8 cellular contexts compared by ENCODE assay signal in genomic region chr2:172084734-172085459, GRCh38. TPM values are rescaled to one million over a fixed set of nuclear protein-coding genes. Genes with fewer than 3 reads are reported as not detected.
DNase-seq lines count a peak whose midpoint lies in the region; ATAC-seq and TF ChIP-seq lines count a peak whose summit lies in the region.

No MANE protein-coding gene starts in this region.

- H3K9me1 ChIP-seq in IMR-90 (ENCODE audit: insufficient read depth, low read length) = no peaks in the 10 kb centered on the region

- H2AK9ac ChIP-seq in IMR-90 (replicated peaks; ENCODE audit: low read depth, low read length, poor library complexity) = peak overlapping the region; percentile 7

- H4K8ac ChIP-seq in IMR-90 (ENCODE audit: low read depth in 2 of 2, low read length in 2 of 2) = no peak overlapping the region; a peak in 1 of 4 replicates

- H3K27ac ChIP-seq in IMR-90 (ENCODE audit: insufficient read depth, low read length) (peak overlapping the region; percentile 3; the same call in 1 of the 2 replicates), PC-9 (no peak overlapping the region), parathyroid adenoma (no peak overlapping the region)

- H3K4me1 ChIP-seq in IMR-90 (ENCODE audit: control insufficient read depth, insufficient read depth, low read length) (no peaks in the 10 kb centered on the region; the same call in 1 of the 2 replicates), PC-9 (replicated peaks; ENCODE audit: insufficient read depth) (0 out of 2 replicates have a peak, but pooled peaks cover 4% of the 10 kb centered on the region), parathyroid adenoma (no peaks in the 10 kb centered on the region)

- no peak overlapping the region for H2BK15ac ChIP-seq in IMR-90 (ENCODE audit: low read depth, low read length)

- POLR2A ChIA-PET in IMR-90 (lab: Charles Lee; ENCODE audit: unreplicated experiment) (interaction anchor here (0.5 kb wide), 2 partner anchors 12 to 39 kb away, joined by 3 to 11 read pairs; no protein-coding TSS in a partner anchor), PC-9 (lab: Charles Lee; ENCODE audit: unreplicated experiment) (no interaction called here)

- TF ChIP-seq CTCF in IMR-90 (conservative IDR thresholded peaks at IDR 0.05; ENCODE audit: low read depth, low read length) = no peak
- no peak for TF ChIP-seq CTCF in PC-9 (conservative IDR thresholded peaks at IDR 0.05)
- no peak for TF ChIP-seq CTCF in parathyroid adenoma (IDR thresholded peaks at IDR 0.05)

- no peak overlapping the region for H3K18ac ChIP-seq in IMR-90 (ENCODE audit: low read depth, low read length)

- no peak overlapping the region for H2BK120ac ChIP-seq in IMR-90 (ENCODE audit: low read depth, low read length)

- BruUV-seq in IMR-90 (replicated peaks; lab: Mats Ljungman, UMichigan) (no TSS peak), PC-9 (replicated peaks; lab: Mats Ljungman, UMichigan) (no TSS peak)

- no peak overlapping the region for H3K23ac ChIP-seq in IMR-90 (ENCODE audit: low read depth, low read length)

- in situ Hi-C loops in IMR-90 (cut with MboI; ENCODE audit: low sequenced_read_pairs) = no loop called here

- no peak overlapping the region; the same call in 1 of the 2 replicates for H3K4ac ChIP-seq in IMR-90 (ENCODE audit: low read depth, low read length)

- H3K79me1 ChIP-seq in IMR-90 (ENCODE audit: low read depth in 1 of 2, low read length in 2 of 2) = no peaks in the 10 kb centered on the region

- intact Hi-C loops in IMR-90 (cut with micrococcal nuclease) = loop anchor here (5.0 kb wide), 2 partner anchors 48 to 88 kb away; partner anchors contain the start of gene METAP1D
- intact Hi-C loops in PC-9 (cut with micrococcal nuclease; ENCODE audit: unreplicated experiment) = no loop called here
- intact Hi-C loops in left cardiac atrium (cut with DNase I) = no loop called here

- H4K20me1 ChIP-seq in IMR-90 (ENCODE audit: insufficient read depth, low read length) (0 out of 2 replicates have a peak, but pooled peaks cover 5% of the 10 kb centered on the region), PC-9 (ENCODE audit: insufficient read depth) (no peaks in the 10 kb centered on the region)

- H3F3A ChIP-seq in PC-9 (ENCODE audit: insufficient read depth, low read depth) = peaks cover 10% of the 10 kb centered on the region; the same call in 1 of the 2 replicates

- peaks cover 85% of the 10 kb centered on the region for H3K27me3 ChIP-seq in IMR-90 (ENCODE audit: control insufficient read depth, insufficient read depth, low read length)
- H3K27me3 ChIP-seq in PC-9 (ENCODE audit: insufficient read depth, low read depth) = no peaks in the 10 kb centered on the region
- H3K27me3 ChIP-seq in parathyroid adenoma (ENCODE audit: control insufficient read depth, insufficient read depth, low read length) = peaks cover 38% of the 10 kb centered on the region

- peak; percentile 81 for TF ChIP-seq POLR2A in IMR-90 (IDR thresholded peaks at IDR 0.05; ENCODE audit: low read depth, low read length)

- H2AFZ ChIP-seq in IMR-90 (replicated peaks; ENCODE audit: low read length, poor library complexity) = peak overlapping the region; percentile 89
- peak overlapping the region; percentile 49 for H2AFZ ChIP-seq in PC-9
- H2AFZ ChIP-seq in parathyroid adenoma = peak overlapping the region; percentile 30

- no peak overlapping the region for H2AK5ac ChIP-seq in IMR-90 (ENCODE audit: low read depth, low read length)

- H3K4me2 ChIP-seq in IMR-90 (ENCODE audit: low read depth, low read length) (peak overlapping the region; percentile 73), PC-9 (peak overlapping the region; percentile 49), parathyroid adenoma (ENCODE audit: low read length) (peak overlapping the region; percentile 44)

- H3K36me3 ChIP-seq in IMR-90 (ENCODE audit: control insufficient read depth, insufficient read depth, low read length) (no peaks in the 10 kb centered on the region), PC-9 (ENCODE audit: low read depth) (no peaks in the 10 kb centered on the region), parathyroid adenoma (ENCODE audit: control insufficient read depth, insufficient read depth, low read length) (no peaks in the 10 kb centered on the region)

- H3K9ac ChIP-seq in IMR-90 (ENCODE audit: low read depth, low read length) = peak overlapping the region; percentile 39
- no peak overlapping the region for H3K9ac ChIP-seq in parathyroid adenoma

- WGBS in IMR-90 (ENCODE audit: extremely low coverage in 2 of 2, insufficient read length in 1 of 2), 2 experiments = 1% methylated on average over 36 of the region's 74 CpGs; no CpG with 5 or more reads in 1 of the 2 experiments

- H3K79me2 ChIP-seq in PC-9 (ENCODE audit: low read depth) (no peaks in the 10 kb centered on the region), parathyroid adenoma (no peaks in the 10 kb centered on the region)

- H3K14ac ChIP-seq in IMR-90 (replicated peaks; ENCODE audit: low read depth, low read length) = no peak overlapping the region

- no peak overlapping the region for H3K56ac ChIP-seq in IMR-90 (ENCODE audit: extremely low read depth, insufficient read depth, low read length)

- CTCF ChIA-PET in IMR-90 (lab: Yijun Ruan, JAX) (interaction anchor here (0.7 kb wide), 1 partner anchor 42 kb away, joined by 3 read pairs; no protein-coding TSS in a partner anchor), PC-9 (lab: Charles Lee) (no interaction called here)

- H3K9me2 ChIP-seq in PC-9 (ENCODE audit: insufficient read depth) = no peaks in the 10 kb centered on the region

- H3K9me3 ChIP-seq in IMR-90 (ENCODE audit: control insufficient read depth, insufficient read depth, low read length) = peaks cover 16% of the 10 kb centered on the region
- peaks cover 5% of the 10 kb centered on the region; the same call in 1 of the 2 replicates for H3K9me3 ChIP-seq in PC-9 (ENCODE audit: insufficient read depth, low read depth)
- H3K9me3 ChIP-seq in parathyroid adenoma (ENCODE audit: control insufficient read depth, low read length) = peaks cover 3% of the 10 kb centered on the region

- ATAC-seq in GM21737 (IDR thresholded peaks at IDR 0.05; ENCODE audit: unreplicated experiment) (peak; percentile 76), IMR-90 (ENCODE audit: low read depth) (peak; percentile 94), left cardiac atrium (peak; percentile 86 to 96)

- peak; percentile 70 for DNase-seq in activated CD4-positive, alpha-beta T cell treated with anti-CD3 and anti-CD28 coated beads for 48 hours
- DNase-seq in activated CD4-positive, alpha-beta T cell treated with anti-CD3 and anti-CD28 coated beads, Interleukin-2, amount 50 U/mL, for 4 hours = no peak
- DNase-seq in IMR-90 (peak; percentile 96), PC-9 (peak; percentile 70 to 71), amniotic epithelial cell (ENCODE audit: low read depth) (peak; percentile 89), left cardiac atrium (peak; percentile 82)

- no peak overlapping the region for H2BK5ac ChIP-seq in IMR-90 (ENCODE audit: low read depth, low read length, poor library complexity, severe bottlenecking)

- dilution Hi-C loops in IMR-90 (cut with HindIII; ENCODE audit: low sequenced_read_pairs, unreplicated experiment) = no loop called here

- no peak overlapping the region for H2BK20ac ChIP-seq in IMR-90 (ENCODE audit: low read depth, low read length)

- no peak overlapping the region for H4K91ac ChIP-seq in IMR-90 (ENCODE audit: insufficient read depth, low read depth, low read length)

- H4K5ac ChIP-seq in IMR-90 (ENCODE audit: low read depth, low read length) = no peak overlapping the region

- TF ChIP-seq RAD21 in IMR-90 (IDR thresholded peaks at IDR 0.05; ENCODE audit: low read length) = no peak

- H3K4me3 ChIP-seq in IMR-90 (ENCODE audit: insufficient read depth, low read depth, low read length) = peak overlapping the region; percentile 56
- peak overlapping the region; percentile 37; the same call in 1 of the 2 replicates for H3K4me3 ChIP-seq in PC-9
- no peak overlapping the region for H3K4me3 ChIP-seq in parathyroid adenoma (ENCODE audit: low read depth, low read length)

TF ChIP-seq in IMR-90, 13 proteins besides CTCF, POLR2A, EP300 and RAD21:
- TF ChIP-seq BHLHE40 (IDR thresholded peaks at IDR 0.05; ENCODE audit: low read depth, low read length) (no peak), FOS (IDR thresholded peaks at IDR 0.05; ENCODE audit: low read depth, low read length) (peak; percentile 6; the same call in 1 of the 2 replicates), MAFK (IDR thresholded peaks at IDR 0.05; ENCODE audit: low read depth, low read length) (no peak), CEBPB (IDR thresholded peaks at IDR 0.05; ENCODE audit: low read depth, low read length) (peak; percentile 97), MAZ (IDR thresholded peaks at IDR 0.05; ENCODE audit: borderline replicate concordance, low read depth, low read length) (0 out of 2 replicates have a peak, but pooled peaks have one; percentile 22), CHD1 (IDR thresholded peaks at IDR 0.05; ENCODE audit: low read depth, low read length) (no peak), ELK1 (IDR thresholded peaks at IDR 0.05; ENCODE audit: borderline replicate concordance, low read depth, low read length) (no peak), SMC3 (IDR thresholded peaks at IDR 0.05; ENCODE audit: low read depth, low read length) (no peak), RFX5 (IDR thresholded peaks at IDR 0.05; ENCODE audit: low read depth, low read length) (no peak)

RNA-seq across cellular contexts. Expression of gene DLX1, which starts 0.4 kb away (rescaled TPM):
- 0.36 and 1.1 TPM in 2 replicates for total RNA-seq in IMR-90 (2012; rRNA removed)
- 2.1 and 2.2 TPM in 2 replicates for polyA plus RNA-seq in IMR-90 (2012; rRNA removed)
- 0.97 and 1.3 TPM in 2 replicates for polyA plus RNA-seq in IMR-90 (2012; cell fraction: cytosol; rRNA removed)
- 3.7 and 5.4 TPM in 2 replicates for polyA plus RNA-seq in IMR-90 (2012; cell fraction: nucleus; rRNA removed; ENCODE audit: low replicate concordance)
- total RNA-seq in PC-9 (2021) = 0.87 TPM in 1 of 2 replicates, not detected in the other
- under 1 TPM; 0.15 to 0.16 TPM for total RNA-seq in left cardiac atrium

RNA-seq across cellular contexts. Expression of gene DLX2, which starts 17.8 kb away (rescaled TPM):
- total RNA-seq in IMR-90 (2012; rRNA removed) = not detected in 2 replicates
- 0.38 and 0.44 TPM in 2 replicates for polyA plus RNA-seq in IMR-90 (2012; rRNA removed)
- 0.55 and 0.60 TPM in 2 replicates for polyA plus RNA-seq in IMR-90 (2012; cell fraction: cytosol; rRNA removed)
- polyA plus RNA-seq in IMR-90 (2012; cell fraction: nucleus; rRNA removed; ENCODE audit: low replicate concordance) = 1.1 and 1.2 TPM in 2 replicates
- total RNA-seq in PC-9 (2021) = 0.65 and 0.76 TPM in 2 replicates
- not detected for total RNA-seq in left cardiac atrium

Comparison
In these comparisons a context has a peak if more than half of its experiments do, and no peak if none do; other contexts are left out.
1. DNase-seq: peak in activated CD4-positive, alpha-beta T cell treated with anti-CD3 and anti-CD28 coated beads for 48 hours (single experiment), IMR-90 (single experiment), PC-9 (2 of 2), amniotic epithelial cell (single experiment) and left cardiac atrium (single experiment); none in activated CD4-positive, alpha-beta T cell treated with anti-CD3 and anti-CD28 coated beads, Interleukin-2, amount 50 U/mL, for 4 hours (0 of 2).
2. H2AFZ ChIP-seq: peak in every context shown above with its lines; median percentile 89 in IMR-90; 49 in PC-9; 30 in parathyroid adenoma.
3. Peak in every context shown above with its lines, with median percentiles within 50 percentile points of each other: ATAC-seq and H3K4me2 ChIP-seq.